7 cellular contexts compared by ENCODE assay signal in genomic region chr16:29405254-29405653, GRCh38. TPM values are rescaled to one million over a fixed set of nuclear protein-coding genes. Genes with fewer than 3 reads are reported as not detected.
DNase-seq lines count a peak whose midpoint lies in the region; TF ChIP-seq lines count a peak whose summit lies in the region.
"Not testable (repeated sequence)": the region's sequence is repeated elsewhere in the genome, so short reads cannot be mapped to it uniquely, and the experiment has no call there.

No MANE protein-coding gene starts in this region.

- not testable (repeated sequence) for H3K4me3 ChIP-seq in AG09309 (ENCODE audit: control insufficient read depth, low read depth, low read length); cardiac fibroblast (replicated peaks in 1 of 2; ENCODE audit: low read depth in 2 of 2, low read length in 2 of 2); fibroblast of pulmonary artery (replicated peaks; ENCODE audit: low read depth, low read length)

- DNase-seq in AG09309 (ENCODE audit: low read depth) (peak; percentile 4), GM03348 (ENCODE audit: low spot score) (peak; percentile 5), M059J (ENCODE audit: low read depth) (peak; percentile 31), amniotic epithelial cell (ENCODE audit: low read depth) (peak; percentile 88), cardiac fibroblast (ENCODE audit: low read depth in 2 of 2) (peak; percentile 71 to 73), fibroblast of pulmonary artery (ENCODE audit: low read depth) (peak; percentile 61), kidney tubule cell (ENCODE audit: low spot score) (peak; percentile 70)

- TF ChIP-seq CTCF in AG09309 (IDR thresholded peaks at IDR 0.05; ENCODE audit: control insufficient read depth, insufficient read depth, low read depth, low read length, missing control alignments); cardiac fibroblast (IDR thresholded peaks at IDR 0.05; ENCODE audit: low read depth, low read length); fibroblast of pulmonary artery (IDR thresholded peaks at IDR 0.05; ENCODE audit: low read length, missing control alignments): not testable (repeated sequence)

RNA-seq across cellular contexts. Expression of gene NPIPB11, which starts 1.3 kb away (rescaled TPM):
- 0.20 and 0.25 TPM in 2 replicates for total RNA-seq in M059J (2014; rRNA removed; shearing (Covaris generic))

RNA-seq across cellular contexts. Expression of gene BOLA2, which starts 48.9 kb away (rescaled TPM):
- 19.6 and 27.0 TPM in 2 replicates for total RNA-seq in M059J (2014; rRNA removed; shearing (Covaris generic))

RNA-seq across cellular contexts. Expression of gene SLX1B, which starts 49.1 kb away (rescaled TPM):
- total RNA-seq in M059J (2014; rRNA removed; shearing (Covaris generic)): 37.3 and 66.2 TPM in 2 replicates

RNA-seq across cellular contexts. Expression of gene SULT1A4, which starts 54.5 kb away (rescaled TPM):
- 1.2 and 2.0 TPM in 2 replicates for total RNA-seq in M059J (2014; rRNA removed; shearing (Covaris generic))

Comparison
In these comparisons a context has a peak if more than half of its experiments do, and no peak if none do; other contexts are left out.
1. DNase-seq: peak in every context shown above with its lines; median percentile 88 in amniotic epithelial cell; 72 in cardiac fibroblast; 70 in kidney tubule cell; 61 in fibroblast of pulmonary artery; 31 in M059J; 5 in GM03348; 4 in AG09309.